Comparison of ENCODE assay signal across 20 cellular contexts in genomic region chr5:152990771-152991170, GRCh38.
DNase-seq lines count a peak whose midpoint lies in the region; ATAC-seq, FAIRE-seq and TF ChIP-seq lines count a peak whose summit lies in the region.
"Had no signal": no experiment of that assay in that cellular context is flagged by ENCODE, and none has a peak within 500 bp of the region (broad histone marks: within the 10 kb centered on the region; RNA-seq: fewer than 3 reads in every experiment).

No MANE protein-coding gene starts in this region.

- no peaks in the 10 kb centered on the region for H3K79me2 ChIP-seq in mammary epithelial cell (ENCODE audit: insufficient read depth, low read length)

- CTCF ChIA-PET in mammary epithelial cell (lab: Charles Lee; ENCODE audit: low non-redundant PET) = no interaction called here

- no peak overlapping the region for H3K4me3 ChIP-seq in mammary epithelial cell (replicated peaks in 1 of 3; ENCODE audit: insufficient read depth in 1 of 3, low read depth in 2 of 3, low read length in 3 of 3)
- H3K4me3 ChIP-seq: HAP-1 had no signal

- H3K4me1 ChIP-seq in mammary epithelial cell (ENCODE audit: insufficient read depth, low read length) = peaks cover 4% of the 10 kb centered on the region
- H3K4me1 ChIP-seq: HAP-1 had no signal

- H3K9ac ChIP-seq in mammary epithelial cell (ENCODE audit: insufficient read depth, low read length) = no peak overlapping the region

- intact Hi-C loops in mammary epithelial cell (cut with micrococcal nuclease) = loop anchor here (5.0 kb wide), 1 partner anchor 92 kb away; no protein-coding TSS in a partner anchor

- H3K36me3 ChIP-seq in mammary epithelial cell (ENCODE audit: insufficient read depth, low read length) = no peaks in the 10 kb centered on the region
- H3K36me3 ChIP-seq: HAP-1 had no signal

- 13% methylated on average over 2 of the region's 2 CpGs for WGBS in mammary epithelial cell (ENCODE audit: low coverage, missing lambda C conversion rate)

- dilution Hi-C loops in mammary epithelial cell (cut with HindIII; ENCODE audit: low sequenced_read_pairs) = no loop called here

- in situ Hi-C loops in mammary epithelial cell (cut with MboI; ENCODE audit: low sequenced_read_pairs in 2 of 2) = no loop called here

- peak; percentile 92 for FAIRE-seq in islet of Langerhans (lab: Jason Lieb, UNC)
- FAIRE-seq in frontal cortex (lab: Jason Lieb, UNC) = no peak
- FAIRE-seq: A204.1, G401.6, GM12891, GM19239, H1 had no signal

- no peak overlapping the region for H3K27ac ChIP-seq in mammary epithelial cell (ENCODE audit: insufficient read depth, low read depth, low read length)

- H3K27me3 ChIP-seq in mammary epithelial cell (ENCODE audit: insufficient read depth, low read length) = no peaks in the 10 kb centered on the region

- no peaks in the 10 kb centered on the region for H4K20me1 ChIP-seq in mammary epithelial cell (ENCODE audit: insufficient read depth, low read length)

- DNase-seq in DMS53 (lab: John Stamatoyannopoulos, UW) (peak; percentile 63), HCEC 1CT (peak; percentile 2), mammary epithelial cell (peak; percentile 11), frontal cortex (ENCODE audit: low spot score in 2 of 2) (no peak), cerebellum (ENCODE audit: low spot score) (no peak)
- DNase-seq: C1 segment of cervical spinal cord; Calu3; CD4-positive, alpha-beta T cell; DMS 273 treated with DMSO at 0.1 percent for 48 hours; DMS79 treated with DMSO at 0.1 percent for 48 hours; EL; HFFc6 had no signal

- no peak overlapping the region for H2AFZ ChIP-seq in mammary epithelial cell (ENCODE audit: low read depth, low read length)

- no peak overlapping the region for H3K4me2 ChIP-seq in mammary epithelial cell (ENCODE audit: insufficient read depth, low read depth, low read length)

- no peak for ATAC-seq in GM21390 (IDR thresholded peaks at IDR 0.05; ENCODE audit: unreplicated experiment)

- BruUV-seq in mammary epithelial cell (replicated peaks; lab: Mats Ljungman, UMichigan) = no TSS peak

- H3K9me3 ChIP-seq in mammary epithelial cell (replicated peaks; ENCODE audit: insufficient read depth, low read length) = no peaks in the 10 kb centered on the region
- H3K9me3 ChIP-seq: HAP-1 had no signal

- no peak for TF ChIP-seq CTCF in mammary epithelial cell (conservative IDR thresholded peaks at IDR 0.05 in 1 of 2, IDR thresholded peaks at IDR 0.05 in 1 of 2; ENCODE audit: extremely low read depth in 1 of 2, insufficient read depth in 1 of 2, low read depth in 1 of 2, low read length in 2 of 2)

Comparison
In these comparisons a context has a peak if more than half of its experiments do, and no peak if none do; other contexts are left out.
1. DNase-seq: peak in DMS53 (single experiment), HCEC 1CT (single experiment) and mammary epithelial cell (single experiment); none in frontal cortex (0 of 2) and cerebellum (single experiment).